10 cellular contexts compared by ENCODE assay signal in genomic region chr2:207662203-207662602, GRCh38. TPM values are rescaled to one million over a fixed set of nuclear protein-coding genes. Genes with fewer than 3 reads are reported as not detected.
A peak's percentile ranks its signal among the peaks of the same experiment; 100 is the strongest.
DNase-seq lines count a peak whose midpoint lies in the region; ATAC-seq, FAIRE-seq and TF ChIP-seq lines count a peak whose summit lies in the region.
"Had no signal": no experiment of that assay in that cellular context is flagged by ENCODE, and none has a peak within 500 bp of the region (broad histone marks: within the 10 kb centered on the region; RNA-seq: fewer than 3 reads in every experiment).

No MANE protein-coding gene starts in this region.

- CTCF ChIA-PET in CD4-positive, alpha-beta memory T cell (lab: Charles Lee; ENCODE audit: partially characterized antibody), result no interaction called here

- no peak overlapping the region for H3K4me3 ChIP-seq in CD4-positive, alpha-beta memory T cell (ENCODE audit: low read length in 2 of 2)
- H3K4me3 ChIP-seq in gastroesophageal sphincter, result no peak overlapping the region

- TF ChIP-seq POLR2A in GM12891 (IDR thresholded peaks at IDR 0.05; ENCODE audit: low read depth, low read length), result peak; percentile 69; the same call in 1 of the 2 replicates
- TF ChIP-seq POLR2A in Raji (IDR thresholded peaks at IDR 0.05; ENCODE audit: insufficient read depth, low read depth, low read length), result peak; percentile 25; the same call in 1 of the 2 replicates
- no peak for TF ChIP-seq POLR2A in gastroesophageal sphincter (IDR thresholded peaks at IDR 0.05)

- no peak for TF ChIP-seq EP300 in gastroesophageal sphincter (IDR thresholded peaks at IDR 0.05)

- no peaks in the 10 kb centered on the region for H3K9me3 ChIP-seq in CD4-positive, alpha-beta memory T cell (ENCODE audit: control insufficient read depth in 1 of 2, low read length in 2 of 2)
- no peaks in the 10 kb centered on the region for H3K9me3 ChIP-seq in gastroesophageal sphincter

- no peaks in the 10 kb centered on the region for H3K27me3 Mint-ChIP-seq in CD4-positive, alpha-beta memory T cell

- FAIRE-seq in GM12891 (lab: Jason Lieb, UNC), result peak; percentile 92

- H3K9me3 Mint-ChIP-seq in CD4-positive, alpha-beta memory T cell, result no peaks in the 10 kb centered on the region

- no peaks in the 10 kb centered on the region for H3K27me3 ChIP-seq in CD4-positive, alpha-beta memory T cell (ENCODE audit: insufficient read depth, low read length)
- no peaks in the 10 kb centered on the region for H3K27me3 ChIP-seq in gastroesophageal sphincter

- H3K27ac ChIP-seq in CD4-positive, alpha-beta memory T cell (ENCODE audit: low read depth, low read length), result no peak overlapping the region
- no peak overlapping the region for H3K27ac ChIP-seq in gastroesophageal sphincter

- H3K4me1 Mint-ChIP-seq in CD4-positive, alpha-beta memory T cell, result no peaks in the 10 kb centered on the region

- H3K27ac Mint-ChIP-seq in CD4-positive, alpha-beta memory T cell, result no peak overlapping the region

- TF ChIP-seq CTCF in gastroesophageal sphincter (IDR thresholded peaks at IDR 0.05), result no peak

- H3K36me3 Mint-ChIP-seq in CD4-positive, alpha-beta memory T cell, result no peaks in the 10 kb centered on the region

- no peaks in the 10 kb centered on the region for H3K36me3 ChIP-seq in CD4-positive, alpha-beta memory T cell (ENCODE audit: insufficient read depth, low read length)
- H3K36me3 ChIP-seq in gastroesophageal sphincter, result no peaks in the 10 kb centered on the region

- no peaks in the 10 kb centered on the region for H3K4me1 ChIP-seq in CD4-positive, alpha-beta memory T cell (ENCODE audit: insufficient read depth, low read length)
- no peaks in the 10 kb centered on the region for H3K4me1 ChIP-seq in gastroesophageal sphincter

- H3K4me3 Mint-ChIP-seq in CD4-positive, alpha-beta memory T cell, result no peak overlapping the region

- intact Hi-C loops in CD4-positive, alpha-beta memory T cell (cut with micrococcal nuclease), result no loop called here

- ATAC-seq in GM19351 (IDR thresholded peaks at IDR 0.05; ENCODE audit: unreplicated experiment) (peak; percentile 83), HG03060 (IDR thresholded peaks at IDR 0.05; ENCODE audit: low read depth, unreplicated experiment) (peak; percentile 98), gastroesophageal sphincter (no peak)

- POLR2A ChIA-PET in CD4-positive, alpha-beta memory T cell (lab: Charles Lee; ENCODE audit: partially characterized antibody), result no interaction called here

- no peak for DNase-seq in GM12891 (ENCODE audit: insufficient read length, low spot score)
- DNase-seq in NCI-H446 (lab: John Stamatoyannopoulos, UW), result no peak
- DNase-seq in NCI-H1105 (lab: John Stamatoyannopoulos, UW), result no peak
- DNase-seq in CD4-positive, alpha-beta memory T cell, result no peak
- DNase-seq: effector CD8-positive, alpha-beta T cell; mesendoderm had no signal

- WGBS in gastroesophageal sphincter (ENCODE audit: low coverage in 1 of 2), 2 donors, result no CpG with 5 or more reads among the region's 2 CpGs

TF ChIP-seq in GM12891, 5 proteins besides CTCF, POLR2A, EP300 and RAD21:
- TF ChIP-seq SPI1 (IDR thresholded peaks at IDR 0.05; ENCODE audit: low read depth, low read length) (peak; percentile 85), POLR2AphosphoS5 (IDR thresholded peaks at IDR 0.05; ENCODE audit: low read depth, low read length) (0 out of 2 replicates have a peak, but pooled peaks have one; percentile 36), POU2F2 (IDR thresholded peaks at IDR 0.05; ENCODE audit: low read depth, low read length) (no peak), PAX5 (IDR thresholded peaks at IDR 0.05; ENCODE audit: insufficient read depth, low read length, severe bottlenecking) (no peak), TAF1 (IDR thresholded peaks at IDR 0.05; ENCODE audit: low read depth, low read length) (peak; percentile 55; the same call in 1 of the 2 replicates)

RNA-seq across cellular contexts. Expression of gene METTL21A, which starts 37.0 kb away (rescaled TPM):
- 10.2 TPM for polyA plus RNA-seq in GM12891 (2012; ENCODE audit: low read depth, missing spikeins)
- total RNA-seq in CD4-positive, alpha-beta memory T cell, result 10 to 100 TPM; 16.6 to 16.9 TPM
- polyA plus RNA-seq in CD4-positive, alpha-beta memory T cell, result 10 to 100 TPM; 26.9 to 38.2 TPM
- total RNA-seq in gastroesophageal sphincter, result 10 to 100 TPM in 2 of 4 donors, 1 to 10 TPM in 2; 7.9 to 24.2 (median 14.3) TPM

RNA-seq across cellular contexts. Expression of gene CCNYL1, which starts 49.2 kb away (rescaled TPM):
- 3.8 TPM for polyA plus RNA-seq in GM12891 (2012; ENCODE audit: low read depth, missing spikeins)
- total RNA-seq in CD4-positive, alpha-beta memory T cell, result 10 to 100 TPM in 1 of 2 experiments, 1 to 10 TPM in 1; 9.7 to 10.5 TPM
- polyA plus RNA-seq in CD4-positive, alpha-beta memory T cell, result 1 to 10 TPM in 1 of 2 donors, under 1 TPM in 1; 1.00 to 2.3 TPM
- total RNA-seq in gastroesophageal sphincter, result 10 to 100 TPM; 11.0 to 20.9 (median 11.9) TPM

Comparison
In these comparisons a context has a peak if more than half of its experiments do, and no peak if none do; other contexts are left out.
1. POLR2A ChIP-seq: peak in GM12891 (single experiment) and Raji (single experiment); none in gastroesophageal sphincter (0 of 2).